In the genomic region with DNA sequence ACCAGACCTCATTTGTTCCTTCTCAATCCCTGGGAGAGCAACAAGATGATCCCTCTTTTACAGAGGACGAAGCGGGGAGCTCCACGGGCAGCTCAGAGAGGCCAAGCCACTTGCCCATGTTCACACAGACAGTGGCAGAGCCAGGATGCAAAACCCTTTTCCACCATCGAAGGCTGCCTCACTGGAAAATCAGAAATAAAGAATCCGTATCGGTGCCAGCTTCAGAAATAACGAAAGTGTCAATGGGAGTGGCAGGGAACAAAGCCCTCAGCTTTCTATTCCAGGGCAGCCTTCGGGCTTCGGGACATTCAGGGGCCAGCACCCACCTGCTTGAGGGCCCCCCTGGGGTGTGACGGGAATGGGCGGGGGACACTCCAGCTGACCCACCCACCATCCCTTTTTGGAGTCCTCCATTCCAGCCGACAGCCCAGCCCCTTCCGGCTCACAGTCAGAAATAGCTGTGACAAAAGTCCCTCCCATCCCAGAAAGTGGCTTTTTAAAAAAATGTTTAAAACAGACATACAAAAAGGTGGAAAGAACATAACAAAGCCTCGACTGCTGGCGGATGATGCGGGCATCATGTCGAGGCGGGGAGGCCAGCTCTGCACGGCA, we compare ENCODE assay signal across 8 cellular contexts. TPM values are rescaled to one million over a fixed set of nuclear protein-coding genes. Genes with fewer than 3 reads are reported as not detected.
DNase-seq lines count a peak whose midpoint lies in the region; ATAC-seq and TF ChIP-seq lines count a peak whose summit lies in the region.

No MANE protein-coding gene starts in this region.

- H3K79me2 ChIP-seq in smooth muscle cell (ENCODE audit: low read depth) = peaks cover 99% of the 10 kb centered on the region

- peaks cover 93% of the 10 kb centered on the region for H3K4me1 Mint-ChIP-seq in activated T-helper 1 cell treated with anti-CD3 and anti-CD28 coated beads, Interleukin-12 subunit alpha, Interleukin-12 subunit beta, Interleukin-2, Interleukin-4 antibody, amounts not matched to agents 30 ng/mL and 10 ng/mL and 1 ng/mL, durations not matched to agents 14 hours and 24 hours and 36 hours (ENCODE audit: low read depth)

- H3K27ac Mint-ChIP-seq in activated T-helper 1 cell treated with anti-CD3 and anti-CD28 coated beads, Interleukin-12 subunit alpha, Interleukin-12 subunit beta, Interleukin-2, Interleukin-4 antibody, amounts not matched to agents 30 ng/mL and 10 ng/mL and 1 ng/mL, durations not matched to agents 14 hours and 24 hours and 36 hours = peak overlapping the region; percentile 99

- peak; percentile 66 to 85 (median 67) for ATAC-seq in heart left ventricle
- ATAC-seq in HG03439 (IDR thresholded peaks at IDR 0.05; ENCODE audit: unreplicated experiment) = no peak

- DNase-seq in activated T-helper 1 cell treated with anti-CD3 and anti-CD28 coated beads, Interleukin-12 subunit alpha, Interleukin-12 subunit beta, Interleukin-2, Interleukin-4 antibody, amounts not matched to agents 30 ng/mL and 10 ng/mL and 1 ng/mL, durations not matched to agents 14 hours and 24 hours and 36 hours (ENCODE audit: low spot score) = no peak
- DNase-seq in heart left ventricle (peak; percentile 72 to 80 (median 80)), smooth muscle cell (lab: John Stamatoyannopoulos, UW; ENCODE audit: unreplicated experiment) (no peak), COR-L47 (lab: John Stamatoyannopoulos, UW) (no peak), NAMALWA (ENCODE audit: low spot score) (no peak), middle frontal gyrus (ENCODE audit: extremely low spot score, low spot score) (no peak)

- H3K27me3 ChIP-seq in heart left ventricle (no peaks in the 10 kb centered on the region), smooth muscle cell (ENCODE audit: low read depth) (no peaks in the 10 kb centered on the region)

- no peaks in the 10 kb centered on the region for H3K9me3 ChIP-seq in heart left ventricle
- H3K9me3 ChIP-seq in smooth muscle cell (replicated peaks; ENCODE audit: low read depth) = no peaks in the 10 kb centered on the region

- H3K9me3 Mint-ChIP-seq in activated T-helper 1 cell treated with anti-CD3 and anti-CD28 coated beads, Interleukin-12 subunit alpha, Interleukin-12 subunit beta, Interleukin-2, Interleukin-4 antibody, amounts not matched to agents 30 ng/mL and 10 ng/mL and 1 ng/mL, durations not matched to agents 14 hours and 24 hours and 36 hours = no peaks in the 10 kb centered on the region

- peak overlapping the region in 11 of 12 donors; percentile 7 to 61 (median 48) for H3K4me3 ChIP-seq in heart left ventricle
- peak overlapping the region; percentile 28 for H3K4me3 ChIP-seq in smooth muscle cell

- peaks cover under 1 to 89% (median 69%) of the 10 kb centered on the region in 12 donors for H3K4me1 ChIP-seq in heart left ventricle
- H3K4me1 ChIP-seq in smooth muscle cell (ENCODE audit: low read depth) = peaks cover 29% of the 10 kb centered on the region

- 33 to 50% (median 39%) methylated on average over 19 of the region's 19 CpGs for WGBS in heart left ventricle, 4 donors
- 61% methylated on average over 19 of the region's 19 CpGs for WGBS in smooth muscle cell (ENCODE audit: low lambda C conversion rate)

- peak in 1 of 12 donors; percentile 3 for TF ChIP-seq CTCF in heart left ventricle (IDR thresholded peaks at IDR 0.05)
- TF ChIP-seq CTCF in smooth muscle cell (IDR thresholded peaks at IDR 0.05; ENCODE audit: borderline replicate concordance, insufficient read depth, poor library complexity, severe bottlenecking) = no peak

- H3K9ac ChIP-seq in smooth muscle cell (ENCODE audit: low read depth) = peak overlapping the region; percentile 89

- H3K36me3 ChIP-seq in heart left ventricle (no peaks in the 10 kb centered on the region), smooth muscle cell (ENCODE audit: low read depth) (no peaks in the 10 kb centered on the region)

- peak overlapping the region; percentile 82 for H3K4me2 ChIP-seq in smooth muscle cell

- H3K27me3 Mint-ChIP-seq in activated T-helper 1 cell treated with anti-CD3 and anti-CD28 coated beads, Interleukin-12 subunit alpha, Interleukin-12 subunit beta, Interleukin-2, Interleukin-4 antibody, amounts not matched to agents 30 ng/mL and 10 ng/mL and 1 ng/mL, durations not matched to agents 14 hours and 24 hours and 36 hours (ENCODE audit: insufficient read depth) = peaks cover 2% of the 10 kb centered on the region

- H3K36me3 Mint-ChIP-seq in activated T-helper 1 cell treated with anti-CD3 and anti-CD28 coated beads, Interleukin-12 subunit alpha, Interleukin-12 subunit beta, Interleukin-2, Interleukin-4 antibody, amounts not matched to agents 30 ng/mL and 10 ng/mL and 1 ng/mL, durations not matched to agents 14 hours and 24 hours and 36 hours (ENCODE audit: low read depth) = peaks cover 26% of the 10 kb centered on the region

- H3F3A ChIP-seq in smooth muscle cell (ENCODE audit: low read depth) = peaks cover 54% of the 10 kb centered on the region

- H3K4me3 Mint-ChIP-seq in activated T-helper 1 cell treated with anti-CD3 and anti-CD28 coated beads, Interleukin-12 subunit alpha, Interleukin-12 subunit beta, Interleukin-2, Interleukin-4 antibody, amounts not matched to agents 30 ng/mL and 10 ng/mL and 1 ng/mL, durations not matched to agents 14 hours and 24 hours and 36 hours = peak overlapping the region; percentile 89

- no peak overlapping the region for H2AFZ ChIP-seq in smooth muscle cell (ENCODE audit: low read depth)

- intact Hi-C loops in activated T-helper 1 cell treated with anti-CD3 and anti-CD28 coated beads, Interleukin-12 subunit alpha, Interleukin-12 subunit beta, Interleukin-2, Interleukin-4 antibody, amounts not matched to agents 30 ng/mL and 10 ng/mL and 1 ng/mL, durations not matched to agents 14 hours and 24 hours and 36 hours (cut with micrococcal nuclease) = loop anchor here (2.0 to 5.0 kb wide), 2 partner anchors 44 to 1237 kb away; partner anchors contain the start of genes PLA2G2C and UBXN10
- intact Hi-C loops in heart left ventricle (cut with DNase I) = loop anchor here in 6 of 10 donors (2.0 to 10.0 kb wide), 6 partner anchors 28 to 104 kb away; partner anchors contain the start of gene ALDH4A1 (in 1 of the 6)

- peaks cover 52% of the 10 kb centered on the region for H4K20me1 ChIP-seq in smooth muscle cell (ENCODE audit: low read depth)

- TF ChIP-seq POLR2A in GM15510 (IDR thresholded peaks at IDR 0.05; ENCODE audit: borderline replicate concordance, extremely low read depth, insufficient read length) (peak; percentile 54), heart left ventricle (IDR thresholded peaks at IDR 0.05) (peak in 1 of 2 donors; percentile 38)

- H3K27ac ChIP-seq in heart left ventricle (peak overlapping the region; percentile 69 to 96 (median 88)), smooth muscle cell (ENCODE audit: low read depth) (peak overlapping the region; percentile 97)

RNA-seq across cellular contexts. Expression of gene IFFO2, which starts 6.0 kb away (rescaled TPM):
- total RNA-seq in activated T-helper 1 cell treated with anti-CD3 and anti-CD28 coated beads, Interleukin-12 subunit alpha, Interleukin-12 subunit beta, Interleukin-2, Interleukin-4 antibody, amounts not matched to agents 30 ng/mL and 10 ng/mL and 1 ng/mL, durations not matched to agents 14 hours and 24 hours and 36 hours = 31.8 and 32.6 TPM in 2 replicates
- total RNA-seq in heart left ventricle (1 to 10 TPM; 3.1 to 9.0 (median 5.3) TPM), smooth muscle cell (19.1 and 28.0 TPM in 2 replicates)
- polyA plus RNA-seq in heart left ventricle (1 to 10 TPM; 2.5 to 3.9 TPM), smooth muscle cell (3.7 and 5.7 TPM in 2 replicates)

RNA-seq across cellular contexts. Expression of gene ALDH4A1, which starts 48.2 kb away (rescaled TPM):
- total RNA-seq in activated T-helper 1 cell treated with anti-CD3 and anti-CD28 coated beads, Interleukin-12 subunit alpha, Interleukin-12 subunit beta, Interleukin-2, Interleukin-4 antibody, amounts not matched to agents 30 ng/mL and 10 ng/mL and 1 ng/mL, durations not matched to agents 14 hours and 24 hours and 36 hours = 3.9 and 4.4 TPM in 2 replicates
- total RNA-seq in heart left ventricle = 10 to 100 TPM; 20.8 to 57.6 (median 30.6) TPM
- 10 to 100 TPM; 22.0 to 33.3 TPM for polyA plus RNA-seq in heart left ventricle
- 4.6 and 4.8 TPM in 2 replicates for total RNA-seq in smooth muscle cell
- 6.3 and 7.2 TPM in 2 replicates for polyA plus RNA-seq in smooth muscle cell

Comparison
In these comparisons a context has a peak if more than half of its experiments do, and no peak if none do; other contexts are left out.
1. DNase-seq: peak in heart left ventricle (5 of 5); none in activated T-helper 1 cell treated with anti-CD3 and anti-CD28 coated beads, Interleukin-12 subunit alpha, Interleukin-12 subunit beta, Interleukin-2, Interleukin-4 antibody, amounts not matched to agents 30 ng/mL and 10 ng/mL and 1 ng/mL, durations not matched to agents 14 hours and 24 hours and 36 hours (single experiment), smooth muscle cell (single experiment), COR-L47 (single experiment), NAMALWA (single experiment) and middle frontal gyrus (single experiment).